In genomic region chr1:55150880-55151582, GRCh38 we compare ENCODE assay signal across 12 cellular contexts.
DNase-seq lines count a peak whose midpoint lies in the region; ATAC-seq, FAIRE-seq and TF ChIP-seq lines count a peak whose summit lies in the region.
"Had no signal": no experiment of that assay in that cellular context is flagged by ENCODE, and none has a peak within 500 bp of the region (broad histone marks: within the 10 kb centered on the region; RNA-seq: fewer than 3 reads in every experiment).

No MANE protein-coding gene starts in this region.

- no peak for DNase-seq in activated CD8-positive, alpha-beta memory T cell treated with anti-CD3 and anti-CD28 coated beads, Interleukin-2, amount 10 ng/mL, durations not matched to agents 7 days and 5 days
- no peak for DNase-seq in activated CD8-positive, alpha-beta memory T cell treated with anti-CD3 and anti-CD28 coated beads, Interleukin-2, amount 50 U/mL, for 4 hours
- DNase-seq in activated T-helper 1 cell treated with anti-CD3 and anti-CD28 coated beads, Interleukin-12 subunit alpha, Interleukin-12 subunit beta, Interleukin-2, Interleukin-4 antibody, amounts not matched to agents 30 ng/mL and 10 ng/mL and 1 ng/mL, durations not matched to agents 14 hours and 24 hours and 36 hours (ENCODE audit: low spot score), result no peak
- DNase-seq in stimulated activated naive B cell treated with anti-CD40 and anti-IgM and Interleukin-4, amounts not matched to agents 10 μg/mL and 1 μg/mL and 100 μg/mL, for 72 hours, result no peak
- DNase-seq in testis (no peak), ecto neural progenitor cell (ENCODE audit: low spot score) (no peak), kidney (no peak)
- DNase-seq: NCI-H446 treated with DMSO at 0.1 percent for 48 hours, upper lobe of left lung had no signal

- H3K4me1 ChIP-seq in testis, result no peaks in the 10 kb centered on the region
- no peaks in the 10 kb centered on the region for H3K4me1 ChIP-seq in kidney (ENCODE audit: control insufficient read depth in 1 of 2, insufficient read depth in 1 of 2, low read depth in 1 of 2, low read length in 2 of 2)
- H3K4me1 ChIP-seq: HAP-1 had no signal

- H3K9me3 ChIP-seq in testis (no peaks in the 10 kb centered on the region), kidney (ENCODE audit: control insufficient read depth in 1 of 2, low read length in 2 of 2) (no peaks in the 10 kb centered on the region)
- H3K9me3 ChIP-seq: HAP-1, upper lobe of left lung had no signal

- FAIRE-seq in kidney (lab: Jason Lieb, UNC), result no peak
- FAIRE-seq: frontal cortex had no signal

- H3K36me3 ChIP-seq in testis (ENCODE audit: low read depth, missing control alignments) (no peaks in the 10 kb centered on the region), kidney (ENCODE audit: control insufficient read depth in 1 of 2, insufficient read depth in 2 of 2, low read length in 2 of 2) (peaks cover 19 to 40% of the 10 kb centered on the region in 2 donors)

- H3K27ac ChIP-seq in testis (no peak overlapping the region), kidney (ENCODE audit: low read depth in 2 of 2, low read length in 2 of 2) (peak overlapping the region in 1 of 2 donors; percentile 52)

- intact Hi-C loops in activated T-helper 1 cell treated with anti-CD3 and anti-CD28 coated beads, Interleukin-12 subunit alpha, Interleukin-12 subunit beta, Interleukin-2, Interleukin-4 antibody, amounts not matched to agents 30 ng/mL and 10 ng/mL and 1 ng/mL, durations not matched to agents 14 hours and 24 hours and 36 hours (cut with micrococcal nuclease), result loop anchor here (1.0 to 2.0 kb wide), 2 partner anchors 11 to 14 kb away; no protein-coding TSS in a partner anchor
- intact Hi-C loops in testis (cut with DNase I; ENCODE audit: low total_unique reads) (no loop called here), kidney (cut with DNase I) (no loop called here)

- TF ChIP-seq CTCF in testis (IDR thresholded peaks at IDR 0.05) (no peak), kidney (IDR thresholded peaks at IDR 0.05; ENCODE audit: borderline replicate concordance, extremely low read depth, insufficient read depth) (no peak)

- no peak overlapping the region for H3K4me3 Mint-ChIP-seq in activated CD8-positive, alpha-beta memory T cell treated with anti-CD3 and anti-CD28 coated beads, Interleukin-2, amount 10 ng/mL, durations not matched to agents 7 days and 5 days
- H3K4me3 Mint-ChIP-seq in activated T-helper 1 cell treated with anti-CD3 and anti-CD28 coated beads, Interleukin-12 subunit alpha, Interleukin-12 subunit beta, Interleukin-2, Interleukin-4 antibody, amounts not matched to agents 30 ng/mL and 10 ng/mL and 1 ng/mL, durations not matched to agents 14 hours and 24 hours and 36 hours, result peak overlapping the region; percentile 62
- H3K4me3 Mint-ChIP-seq in stimulated activated naive B cell treated with anti-CD40 and anti-IgM and Interleukin-4, amounts not matched to agents 10 μg/mL and 1 μg/mL and 100 μg/mL, for 72 hours, result peak overlapping the region; percentile 25 to 60

- peaks cover 21% of the 10 kb centered on the region for H3K4me1 Mint-ChIP-seq in activated CD8-positive, alpha-beta memory T cell treated with anti-CD3 and anti-CD28 coated beads, Interleukin-2, amount 10 ng/mL, durations not matched to agents 7 days and 5 days
- peaks cover 29% of the 10 kb centered on the region for H3K4me1 Mint-ChIP-seq in activated T-helper 1 cell treated with anti-CD3 and anti-CD28 coated beads, Interleukin-12 subunit alpha, Interleukin-12 subunit beta, Interleukin-2, Interleukin-4 antibody, amounts not matched to agents 30 ng/mL and 10 ng/mL and 1 ng/mL, durations not matched to agents 14 hours and 24 hours and 36 hours (ENCODE audit: low read depth)
- H3K4me1 Mint-ChIP-seq in stimulated activated naive B cell treated with anti-CD40 and anti-IgM and Interleukin-4, amounts not matched to agents 10 μg/mL and 1 μg/mL and 100 μg/mL, for 72 hours, result peaks cover 10 to 22% of the 10 kb centered on the region in 2 donors

- TF ChIP-seq POLR2A in testis (IDR thresholded peaks at IDR 0.05), result no peak

- H3K27me3 Mint-ChIP-seq in activated CD8-positive, alpha-beta memory T cell treated with anti-CD3 and anti-CD28 coated beads, Interleukin-2, amount 10 ng/mL, durations not matched to agents 7 days and 5 days, result no peaks in the 10 kb centered on the region
- H3K27me3 Mint-ChIP-seq in activated T-helper 1 cell treated with anti-CD3 and anti-CD28 coated beads, Interleukin-12 subunit alpha, Interleukin-12 subunit beta, Interleukin-2, Interleukin-4 antibody, amounts not matched to agents 30 ng/mL and 10 ng/mL and 1 ng/mL, durations not matched to agents 14 hours and 24 hours and 36 hours (ENCODE audit: insufficient read depth), result no peaks in the 10 kb centered on the region
- no peaks in the 10 kb centered on the region for H3K27me3 Mint-ChIP-seq in stimulated activated naive B cell treated with anti-CD40 and anti-IgM and Interleukin-4, amounts not matched to agents 10 μg/mL and 1 μg/mL and 100 μg/mL, for 72 hours

- H3K9me3 Mint-ChIP-seq in activated CD8-positive, alpha-beta memory T cell treated with anti-CD3 and anti-CD28 coated beads, Interleukin-2, amount 10 ng/mL, durations not matched to agents 7 days and 5 days (ENCODE audit: low read depth), result no peaks in the 10 kb centered on the region
- no peaks in the 10 kb centered on the region for H3K9me3 Mint-ChIP-seq in activated T-helper 1 cell treated with anti-CD3 and anti-CD28 coated beads, Interleukin-12 subunit alpha, Interleukin-12 subunit beta, Interleukin-2, Interleukin-4 antibody, amounts not matched to agents 30 ng/mL and 10 ng/mL and 1 ng/mL, durations not matched to agents 14 hours and 24 hours and 36 hours
- H3K9me3 Mint-ChIP-seq in stimulated activated naive B cell treated with anti-CD40 and anti-IgM and Interleukin-4, amounts not matched to agents 10 μg/mL and 1 μg/mL and 100 μg/mL, for 72 hours, result no peaks in the 10 kb centered on the region

- no peaks in the 10 kb centered on the region for H3K27me3 ChIP-seq in testis
- H3K27me3 ChIP-seq: upper lobe of left lung had no signal

- peaks cover 36% of the 10 kb centered on the region for H3K36me3 Mint-ChIP-seq in activated CD8-positive, alpha-beta memory T cell treated with anti-CD3 and anti-CD28 coated beads, Interleukin-2, amount 10 ng/mL, durations not matched to agents 7 days and 5 days
- peaks cover 35% of the 10 kb centered on the region for H3K36me3 Mint-ChIP-seq in activated T-helper 1 cell treated with anti-CD3 and anti-CD28 coated beads, Interleukin-12 subunit alpha, Interleukin-12 subunit beta, Interleukin-2, Interleukin-4 antibody, amounts not matched to agents 30 ng/mL and 10 ng/mL and 1 ng/mL, durations not matched to agents 14 hours and 24 hours and 36 hours (ENCODE audit: low read depth)
- H3K36me3 Mint-ChIP-seq in stimulated activated naive B cell treated with anti-CD40 and anti-IgM and Interleukin-4, amounts not matched to agents 10 μg/mL and 1 μg/mL and 100 μg/mL, for 72 hours, result peaks cover 28 to 38% of the 10 kb centered on the region in 2 donors

- CTCF ChIA-PET in activated CD8-positive, alpha-beta memory T cell treated with anti-CD3 and anti-CD28 coated beads, Interleukin-2, amount 10 ng/mL, durations not matched to agents 7 days and 5 days (lab: Charles Lee), result interaction anchor here (0.7 to 1.1 kb wide), 2 partner anchors 63 to 133 kb away, joined by 3 read pairs; no protein-coding TSS in a partner anchor

- peak overlapping the region; percentile 69 for H3K27ac Mint-ChIP-seq in activated CD8-positive, alpha-beta memory T cell treated with anti-CD3 and anti-CD28 coated beads, Interleukin-2, amount 10 ng/mL, durations not matched to agents 7 days and 5 days
- peak overlapping the region; percentile 79 for H3K27ac Mint-ChIP-seq in activated T-helper 1 cell treated with anti-CD3 and anti-CD28 coated beads, Interleukin-12 subunit alpha, Interleukin-12 subunit beta, Interleukin-2, Interleukin-4 antibody, amounts not matched to agents 30 ng/mL and 10 ng/mL and 1 ng/mL, durations not matched to agents 14 hours and 24 hours and 36 hours
- H3K27ac Mint-ChIP-seq in stimulated activated naive B cell treated with anti-CD40 and anti-IgM and Interleukin-4, amounts not matched to agents 10 μg/mL and 1 μg/mL and 100 μg/mL, for 72 hours, result peak overlapping the region; percentile 87

- no peak overlapping the region for H3K9ac ChIP-seq in kidney (ENCODE audit: low read length in 2 of 2)

- H3K4me3 ChIP-seq in testis (no peak overlapping the region), kidney (ENCODE audit: low read length in 2 of 2) (no peak overlapping the region)
- H3K4me3 ChIP-seq: HAP-1, upper lobe of left lung had no signal

- WGBS in testis, 2 donors, result 86 to 88% methylated on average over 2 of the region's 2 CpGs

- peak; percentile 92 for ATAC-seq in activated CD8-positive, alpha-beta memory T cell treated with anti-CD3 and anti-CD28 coated beads, Interleukin-2, amount 10 ng/mL, durations not matched to agents 7 days and 5 days
- ATAC-seq in HG03045 (IDR thresholded peaks at IDR 0.05; ENCODE audit: unreplicated experiment), result peak; percentile 46
- ATAC-seq in stimulated activated naive B cell treated with anti-CD40 and anti-IgM and Interleukin-4, amounts not matched to agents 10 μg/mL and 1 μg/mL and 100 μg/mL, for 72 hours (replicated peaks), result peak; percentile 80 to 81
